Comparison of ENCODE assay signal across 11 cellular contexts in genomic region chr5:61280766-61281427, GRCh38. TPM values are rescaled to one million over a fixed set of nuclear protein-coding genes. Genes with fewer than 3 reads are reported as not detected.
DNase-seq lines count a peak whose midpoint lies in the region; ATAC-seq, FAIRE-seq and TF ChIP-seq lines count a peak whose summit lies in the region.
"Had no signal": no experiment of that assay in that cellular context is flagged by ENCODE, and none has a peak within 500 bp of the region (broad histone marks: within the 10 kb centered on the region; RNA-seq: fewer than 3 reads in every experiment).

No MANE protein-coding gene starts in this region.

- H3K4me2 ChIP-seq in keratinocyte (ENCODE audit: control insufficient read depth, extremely low read depth, insufficient read depth, low read depth, low read length), result peak overlapping the region; percentile 30

- H3K27ac Mint-ChIP-seq in CD14-positive monocyte, result peak overlapping the region; percentile 70 to 79 (median 78)
- H3K27ac Mint-ChIP-seq: T-helper 2 cell treated with Interferon-gamma antibody and Interleukin-4, amounts not matched to agents 5 μg/mL and 100 μg/mL, for 36 hours had no signal

- no peak overlapping the region for H3K4me3 ChIP-seq in keratinocyte (ENCODE audit: control insufficient read depth in 2 of 3, extremely low read depth in 1 of 3, insufficient read depth in 2 of 3, low read depth in 1 of 3, low read length in 3 of 3)
- H3K4me3 ChIP-seq: dorsolateral prefrontal cortex had no signal

- H3K9ac ChIP-seq in keratinocyte (ENCODE audit: control insufficient read depth, extremely low read depth, insufficient read depth, low read length), result no peak overlapping the region

- peaks cover 0 to 2% (median 0%) of the 10 kb centered on the region in 7 donors for H3K9me3 Mint-ChIP-seq in CD14-positive monocyte
- H3K9me3 Mint-ChIP-seq: naive B cell; T-helper 2 cell treated with Interferon-gamma antibody and Interleukin-4, amounts not matched to agents 5 μg/mL and 100 μg/mL, for 36 hours had no signal

- DNase-seq in CD14-positive monocyte (ENCODE audit: low spot score) (no peak), HT-29 (ENCODE audit: low spot score) (peak; percentile 26), OCI-M1 (lab: John Stamatoyannopoulos, UW) (peak; percentile 38), keratinocyte (ENCODE audit: low read depth, low spot score) (no peak), GF-D8 (lab: John Stamatoyannopoulos, UW) (no peak)

- H3K4me1 Mint-ChIP-seq in CD14-positive monocyte, result peaks cover 27% of the 10 kb centered on the region

- H3K79me2 ChIP-seq in keratinocyte (ENCODE audit: control insufficient read depth, insufficient read depth, low read length), result no peaks in the 10 kb centered on the region

- H3K36me3 ChIP-seq in keratinocyte (ENCODE audit: control insufficient read depth in 2 of 2, extremely low read depth in 1 of 2, insufficient read depth in 2 of 2, low read length in 2 of 2), result no peaks in the 10 kb centered on the region

- H3K9me3 ChIP-seq in keratinocyte (ENCODE audit: control insufficient read depth, low read depth, low read length), result no peaks in the 10 kb centered on the region

- H3K4me3 Mint-ChIP-seq in CD14-positive monocyte, result no peak overlapping the region
- H3K4me3 Mint-ChIP-seq: T-helper 2 cell treated with Interferon-gamma antibody and Interleukin-4, amounts not matched to agents 5 μg/mL and 100 μg/mL, for 36 hours had no signal

- H3K27me3 Mint-ChIP-seq in CD14-positive monocyte (ENCODE audit: low read depth in 3 of 3), result peaks cover 0 to 2% (median 0%) of the 10 kb centered on the region in 3 donors
- H3K27me3 Mint-ChIP-seq: naive B cell had no signal

- peaks cover 34% of the 10 kb centered on the region for H3K4me1 ChIP-seq in keratinocyte (ENCODE audit: control insufficient read depth, extremely low read depth, insufficient read depth, low read length)

- no peak overlapping the region for H2AFZ ChIP-seq in keratinocyte (ENCODE audit: control insufficient read depth, low read length)

- dilution Hi-C loops in keratinocyte (cut with MboI; ENCODE audit: extremely low pct_ligation_motif_present, low sequenced_read_pairs), result no loop called here

- FAIRE-seq in keratinocyte (lab: Jason Lieb, UNC), result peak; percentile 87

- TF ChIP-seq CTCF in CD14-positive monocyte (IDR thresholded peaks at IDR 0.05) (no peak), keratinocyte (optimal IDR thresholded peaks at IDR 0.05 in 1 of 3, IDR thresholded peaks at IDR 0.05 in 1 of 3, conservative IDR thresholded peaks at IDR 0.05 in 1 of 3; ENCODE audit: extremely low read depth in 1 of 3, insufficient read depth in 2 of 3, low read length in 3 of 3) (no peak)

- no peaks in the 10 kb centered on the region for H3K9me1 ChIP-seq in keratinocyte (ENCODE audit: control insufficient read depth, extremely low read depth, insufficient read depth, low read length)

- no peaks in the 10 kb centered on the region for H3K27me3 ChIP-seq in keratinocyte (ENCODE audit: control insufficient read depth, extremely low read depth, insufficient read depth, low read length)
- H3K27me3 ChIP-seq: dorsolateral prefrontal cortex had no signal

- ATAC-seq in HG03342 (IDR thresholded peaks at IDR 0.05; ENCODE audit: unreplicated experiment) (no peak), GM21723 (IDR thresholded peaks at IDR 0.05; ENCODE audit: unreplicated experiment) (no peak), GM21576 (IDR thresholded peaks at IDR 0.05; ENCODE audit: unreplicated experiment) (no peak)

- H3K36me3 Mint-ChIP-seq in CD14-positive monocyte, result no peaks in the 10 kb centered on the region
- H3K36me3 Mint-ChIP-seq: naive B cell had no signal

- H3K27ac ChIP-seq in keratinocyte (ENCODE audit: control insufficient read depth, insufficient read depth, low read length), result peak overlapping the region; percentile 47
- H3K27ac ChIP-seq: dorsolateral prefrontal cortex had no signal

- no peaks in the 10 kb centered on the region for H4K20me1 ChIP-seq in keratinocyte (ENCODE audit: control insufficient read depth, extremely low read depth, insufficient read depth, low read length)

- intact Hi-C loops in CD14-positive monocyte (cut with micrococcal nuclease), result no loop called here

RNA-seq across cellular contexts. Expression of gene ZSWIM6, which starts 51.2 kb away (rescaled TPM):
- polyA plus RNA-seq in CD14-positive monocyte (1 to 10 TPM; 1.7 to 2.7 TPM), keratinocyte (8.6 to 10.8 TPM (median 9.9 TPM) in 3 replicates)
- 3.0 and 3.2 TPM in 2 replicates for total RNA-seq in HT-29 (2014; rRNA removed; shearing (Covaris generic))
- 4.0 TPM for polyA plus RNA-seq in keratinocyte (2011; ENCODE audit: low read depth)
- polyA plus RNA-seq in keratinocyte (2011; cell fraction: cytosol; rRNA removed), result 3.8 and 5.9 TPM in 2 replicates
- polyA plus RNA-seq in keratinocyte (2011; cell fraction: nucleus; rRNA removed), result 22.8 TPM in 2 replicates
- 5.3 and 8.5 TPM in 2 replicates for polyA plus RNA-seq in keratinocyte (2012; ENCODE audit: low replicate concordance)
- 13.6 to 25.3 TPM (median 22.6 TPM) in 3 replicates for polyA minus RNA-seq in keratinocyte
- polyA minus RNA-seq in keratinocyte (2011; cell fraction: cytosol; rRNA and poly(A)+ RNA removed), result 8.1 TPM
- 22.2 and 34.2 TPM in 2 replicates for polyA minus RNA-seq in keratinocyte (2011; cell fraction: nucleus; rRNA and poly(A)+ RNA removed)

Comparison
In these comparisons a context has a peak if more than half of its experiments do, and no peak if none do; other contexts are left out.
1. DNase-seq: peak in HT-29 (single experiment) and OCI-M1 (single experiment); none in CD14-positive monocyte (single experiment), keratinocyte (single experiment) and GF-D8 (single experiment).